Comparison of ENCODE assay signal across 8 cellular contexts in genomic region chr17:33778505-33779398, GRCh38.
DNase-seq lines count a peak whose midpoint lies in the region; ATAC-seq and TF ChIP-seq lines count a peak whose summit lies in the region.

No MANE protein-coding gene starts in this region.

- no peak overlapping the region for H3K4me3 Mint-ChIP-seq in activated T-cell treated with anti-CD3 and anti-CD28 coated beads, Interleukin-2, amount 50 U/mL, for 24 hours
- no peak overlapping the region for H3K4me3 Mint-ChIP-seq in progenitor cell of endocrine pancreas (ENCODE audit: low read depth)

- DNase-seq in Ammon's horn (ENCODE audit: low spot score) (peak; percentile 78), NCI-H2227 treated with DMSO at 0.1 percent for 48 hours (lab: John Stamatoyannopoulos, UW) (peak; percentile 65), glomerular endothelial cell (ENCODE audit: extremely low read depth, low read depth, low spot score) (peak; percentile 29), progenitor cell of endocrine pancreas (ENCODE audit: low spot score, unreplicated experiment) (peak; percentile 34)
- peak; percentile 38 for DNase-seq in activated T-cell treated with anti-CD3 and anti-CD28 coated beads, Interleukin-2, amount 50 U/mL, for 24 hours

- no peaks in the 10 kb centered on the region for H3K9me3 Mint-ChIP-seq in activated T-cell treated with anti-CD3 and anti-CD28 coated beads, Interleukin-2, amount 50 U/mL, for 24 hours
- H3K9me3 Mint-ChIP-seq in progenitor cell of endocrine pancreas (ENCODE audit: low read depth), result no peaks in the 10 kb centered on the region

- H3K36me3 Mint-ChIP-seq in activated T-cell treated with anti-CD3 and anti-CD28 coated beads, Interleukin-2, amount 50 U/mL, for 24 hours (ENCODE audit: low read depth), result no peaks in the 10 kb centered on the region
- H3K36me3 Mint-ChIP-seq in progenitor cell of endocrine pancreas (ENCODE audit: insufficient read depth), result no peaks in the 10 kb centered on the region

- no peaks in the 10 kb centered on the region for H3K4me1 Mint-ChIP-seq in activated T-cell treated with anti-CD3 and anti-CD28 coated beads, Interleukin-2, amount 50 U/mL, for 24 hours (ENCODE audit: low read depth)
- H3K4me1 Mint-ChIP-seq in progenitor cell of endocrine pancreas (ENCODE audit: low read depth), result peaks cover 5% of the 10 kb centered on the region

- H3K27me3 Mint-ChIP-seq in activated T-cell treated with anti-CD3 and anti-CD28 coated beads, Interleukin-2, amount 50 U/mL, for 24 hours, result peaks cover 23% of the 10 kb centered on the region
- peaks cover 9% of the 10 kb centered on the region for H3K27me3 Mint-ChIP-seq in progenitor cell of endocrine pancreas

- peak; percentile 78 for TF ChIP-seq CTCF in GM12874 (IDR thresholded peaks at IDR 0.05; ENCODE audit: insufficient read depth, low read depth, low read length)
- peak; percentile 99 for TF ChIP-seq CTCF in progenitor cell of endocrine pancreas (IDR thresholded peaks at IDR 0.05; ENCODE audit: unreplicated experiment)

- no peak for ATAC-seq in GM19397 (IDR thresholded peaks at IDR 0.05; ENCODE audit: unreplicated experiment)
- ATAC-seq in GM21529 (IDR thresholded peaks at IDR 0.05; ENCODE audit: unreplicated experiment), result no peak

- H3K27ac Mint-ChIP-seq in activated T-cell treated with anti-CD3 and anti-CD28 coated beads, Interleukin-2, amount 50 U/mL, for 24 hours, result no peak overlapping the region
- H3K27ac Mint-ChIP-seq in progenitor cell of endocrine pancreas, result no peak overlapping the region
